1 cellular context compared by ENCODE assay signal in genomic region chr12:89477633-89478279, GRCh38.
TF ChIP-seq lines count a peak whose summit lies in the region.

No MANE protein-coding gene starts in this region.

TF ChIP-seq in GM23338, 12 proteins besides CTCF, POLR2A, EP300 and RAD21:
- TF ChIP-seq ZNF462 (CRISPR knock-in tag; IDR thresholded peaks at IDR 0.05) (no peak), REST (IDR thresholded peaks at IDR 0.05; ENCODE audit: unreplicated experiment) (no peak), POLR2AphosphoS5 (IDR thresholded peaks at IDR 0.05; ENCODE audit: low read depth) (no peak), EZH2 (IDR thresholded peaks at IDR 0.05; ENCODE audit: low read depth, unreplicated experiment) (no peak), ZNF331 (CRISPR knock-in tag; IDR thresholded peaks at IDR 0.05; ENCODE audit: low read depth) (no peak), CREB1 (CRISPR knock-in tag; IDR thresholded peaks at IDR 0.05; ENCODE audit: low read depth) (no peak), ZNF114 (CRISPR knock-in tag; IDR thresholded peaks at IDR 0.05) (no peak), NANOG (IDR thresholded peaks at IDR 0.05; ENCODE audit: borderline replicate concordance) (no peak), JUNB (IDR thresholded peaks at IDR 0.05; ENCODE audit: unreplicated experiment) (no peak), ETS1 (IDR thresholded peaks at IDR 0.05) (no peak), EZH2phosphoT487 (IDR thresholded peaks at IDR 0.05; ENCODE audit: unreplicated experiment) (no peak), STAT1 (IDR thresholded peaks at IDR 0.05; ENCODE audit: unreplicated experiment) (no peak)
TF ChIP-seq in GM23338: peak in this region for 0.
